Comparison of ENCODE assay signal across 18 cellular contexts in genomic region chr5:36181709-36182262, GRCh38.
"Had no signal": no experiment of that assay in that cellular context is flagged by ENCODE, and none has a peak within 500 bp of the region (broad histone marks: within the 10 kb centered on the region; RNA-seq: fewer than 3 reads in every experiment).

No MANE protein-coding gene starts in this region.

- H3K27me3 Mint-ChIP-seq: activated CD4-positive, alpha-beta T cell treated with anti-CD3 and anti-CD28 coated beads, Interleukin-2, amount 10 ng/mL, durations not matched to agents 24 days and 14 days; activated CD8-positive, alpha-beta T cell treated with anti-CD3 and anti-CD28 coated beads for 36 hours; activated naive CD8-positive, alpha-beta T cell; activated T-helper 17 cell treated with anti-CD3 and anti-CD28 coated beads, Interleukin-2, amount 50 U/mL, for 72 hours had no signal

- H3K27me3 ChIP-seq: adrenal gland, breast epithelium, heart right ventricle, spleen, tibial artery had no signal

- H3K36me3 ChIP-seq: breast epithelium, prostate gland had no signal

- H3K4me1 Mint-ChIP-seq: activated T-helper 17 cell treated with anti-CD3 and anti-CD28 coated beads, Interleukin-2, amount 50 U/mL, for 72 hours; natural killer cell had no signal

- H3K9me3 Mint-ChIP-seq: activated CD8-positive, alpha-beta T cell treated with anti-CD3 and anti-CD28 coated beads for 36 hours; activated T-helper 17 cell treated with anti-CD3 and anti-CD28 coated beads, Interleukin-2, amount 50 U/mL, for 72 hours; natural killer cell; T-helper 1 cell treated with Interleukin-12 subunit alpha and Interleukin-12 subunit beta and Interleukin-4 antibody, amounts not matched to agents 30 μg/mL and 1 μg/mL, for 36 hours had no signal

- ATAC-seq: activated CD8-positive, alpha-beta T cell treated with anti-CD3 and anti-CD28 coated beads for 36 hours; activated T-helper 17 cell treated with anti-CD3 and anti-CD28 coated beads, Interleukin-2, amount 50 U/mL, for 72 hours; heart right ventricle; lower lobe of right lung; natural killer cell had no signal

- DNase-seq: activated CD4-positive, alpha-beta T cell treated with anti-CD3 and anti-CD28 coated beads, Interleukin-2, amount 10 ng/mL, durations not matched to agents 24 days and 14 days; activated CD8-positive, alpha-beta T cell treated with anti-CD3 and anti-CD28 coated beads for 36 hours; adrenal gland; heart right ventricle; kidney; lower lobe of right lung; natural killer cell; spleen; stimulated activated CD4-positive, alpha-beta T cell treated with anti-CD3 and anti-CD28 coated beads, Interleukin-4, amount 100 ng/mL, for 24 hours; stimulated activated naive CD4-positive, alpha-beta T cell treated with Interleukin-2 at 50 U/mL for 16 hours; tibial artery had no signal

- H3K27ac Mint-ChIP-seq: activated CD4-positive, alpha-beta T cell treated with anti-CD3 and anti-CD28 coated beads, Interleukin-2, amount 10 ng/mL, durations not matched to agents 24 days and 14 days; activated CD8-positive, alpha-beta T cell treated with anti-CD3 and anti-CD28 coated beads for 36 hours; activated naive CD8-positive, alpha-beta T cell; activated T-helper 17 cell treated with anti-CD3 and anti-CD28 coated beads, Interleukin-2, amount 50 U/mL, for 72 hours; natural killer cell; T-helper 1 cell treated with Interleukin-12 subunit alpha and Interleukin-12 subunit beta and Interleukin-4 antibody, amounts not matched to agents 30 μg/mL and 1 μg/mL, for 36 hours had no signal

- H3K9me3 ChIP-seq: adrenal gland, breast epithelium, lower lobe of right lung, prostate gland, tibial artery had no signal

- H3K27ac ChIP-seq: adrenal gland, breast epithelium, coronary artery, epithelial cell of prostate, heart right ventricle, lower lobe of right lung, spleen, tibial artery had no signal

- H3K4me3 Mint-ChIP-seq: activated CD4-positive, alpha-beta T cell treated with anti-CD3 and anti-CD28 coated beads, Interleukin-2, amount 10 ng/mL, durations not matched to agents 24 days and 14 days; activated CD8-positive, alpha-beta T cell treated with anti-CD3 and anti-CD28 coated beads for 36 hours; activated naive CD8-positive, alpha-beta T cell; activated T-helper 17 cell treated with anti-CD3 and anti-CD28 coated beads, Interleukin-2, amount 50 U/mL, for 72 hours; natural killer cell; T-helper 1 cell treated with Interleukin-12 subunit alpha and Interleukin-12 subunit beta and Interleukin-4 antibody, amounts not matched to agents 30 μg/mL and 1 μg/mL, for 36 hours had no signal

- H3K4me3 ChIP-seq: adrenal gland, breast epithelium, coronary artery, heart right ventricle, lower lobe of right lung, prostate gland, spleen, tibial artery had no signal

- H3K4me1 ChIP-seq: adrenal gland, breast epithelium, heart right ventricle, lower lobe of right lung, spleen, tibial artery had no signal
